ENCODE assay signal across 1 cellular context in genomic region chr6:64335195-64335594, GRCh38.
TF ChIP-seq lines count a peak whose summit lies in the region.

No MANE protein-coding gene starts in this region.

TF ChIP-seq in GM23338, 12 proteins besides CTCF, POLR2A, EP300 and RAD21 (continued from another document):
- TF ChIP-seq ZNF462 (CRISPR knock-in tag; IDR thresholded peaks at IDR 0.05) (no peak), CREB1 (CRISPR knock-in tag; IDR thresholded peaks at IDR 0.05; ENCODE audit: low read depth) (no peak), NANOG (IDR thresholded peaks at IDR 0.05; ENCODE audit: borderline replicate concordance) (no peak)
